13 cellular contexts compared by ENCODE assay signal in the genomic region with DNA sequence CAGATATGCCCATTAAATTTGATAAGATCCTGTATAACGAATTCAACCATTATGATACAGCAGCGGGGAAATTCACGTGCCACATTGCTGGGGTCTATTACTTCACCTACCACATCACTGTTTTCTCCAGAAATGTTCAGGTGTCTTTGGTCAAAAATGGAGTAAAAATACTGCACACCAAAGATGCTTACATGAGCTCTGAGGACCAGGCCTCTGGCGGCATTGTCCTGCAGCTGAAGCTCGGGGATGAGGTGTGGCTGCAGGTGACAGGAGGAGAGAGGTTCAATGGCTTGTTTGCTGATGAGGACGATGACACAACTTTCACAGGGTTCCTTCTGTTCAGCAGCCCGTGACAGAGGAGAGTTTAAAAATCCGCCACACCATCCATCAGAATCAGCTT. TPM values are rescaled to one million over a fixed set of nuclear protein-coding genes. Genes with fewer than 3 reads are reported as not detected.
"Had no signal": no experiment of that assay in that cellular context is flagged by ENCODE, and none has a peak within 500 bp of the region (broad histone marks: within the 10 kb centered on the region; RNA-seq: fewer than 3 reads in every experiment).

No MANE protein-coding gene starts in this region.

RNA-seq across cellular contexts. Expression of a gene that starts 12.0 kb away (rescaled TPM):
- total RNA-seq: activated B cell treated with CpG ODN at 0.5 μM for 24 hours; activated CD4-positive, alpha-beta memory T cell treated with anti-CD3 and anti-CD28 coated beads for 36 hours; activated CD4-positive, alpha-beta memory T cell treated with anti-CD3 and anti-CD28 coated beads, Interleukin-2, amount 10 ng/mL, durations not matched to agents 7 days and 5 days; activated CD4-positive, alpha-beta T cell treated with anti-CD3 and anti-CD28 coated beads for 36 hours; activated CD4-positive, alpha-beta T cell treated with anti-CD3 and anti-CD28 coated beads, Interleukin-2, amount 10 ng/mL, durations not matched to agents 24 days and 14 days; activated CD8-positive, alpha-beta memory T cell treated with anti-CD3 and anti-CD28 coated beads for 36 hours; activated CD8-positive, alpha-beta memory T cell treated with anti-CD3 and anti-CD28 coated beads, Interleukin-2, amount 10 ng/mL, durations not matched to agents 7 days and 5 days; activated CD8-positive, alpha-beta T cell treated with anti-CD3 and anti-CD28 coated beads for 36 hours; activated CD8-positive, alpha-beta T cell treated with anti-CD3 and anti-CD28 coated beads, Interleukin-2, amount 10 ng/mL, durations not matched to agents 7 days and 5 days; T-helper 1 cell treated with Interleukin-12 subunit alpha and Interleukin-12 subunit beta and Interleukin-4 antibody, amounts not matched to agents 30 ng/mL and 1 ng/mL, for 36 hours; T-helper 17 cell; T-helper 2 cell treated with Interferon-gamma antibody and Interleukin-4, amounts not matched to agents 100 ng/mL and 5 ng/mL, for 36 hours; WTC11 had no signal
